ENCODE assay signal across 12 cellular contexts in the genomic region with DNA sequence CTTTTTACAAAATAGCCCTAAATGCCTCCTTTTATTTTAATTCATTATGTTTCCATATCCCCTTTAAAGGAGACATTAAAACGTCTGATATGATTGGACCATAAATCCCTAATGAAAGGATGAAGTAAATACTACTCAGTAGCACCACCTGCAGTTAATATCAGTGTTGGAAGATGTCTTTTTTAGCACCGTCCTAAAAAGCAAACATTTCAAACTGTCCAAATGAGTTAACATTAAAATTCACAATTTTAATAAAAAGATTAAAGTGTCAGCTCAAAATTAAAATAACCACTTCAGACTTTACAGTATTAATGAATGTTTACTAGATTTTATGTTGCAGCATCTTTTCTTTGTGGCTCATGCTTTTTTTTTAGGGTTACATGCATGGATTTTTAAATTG. TPM values are rescaled to one million over a fixed set of nuclear protein-coding genes. Genes with fewer than 3 reads are reported as not detected.
DNase-seq lines count a peak whose midpoint lies in the region; TF ChIP-seq lines count a peak whose summit lies in the region.
"Had no signal": no experiment of that assay in that cellular context is flagged by ENCODE, and none has a peak within 500 bp of the region (broad histone marks: within the 10 kb centered on the region; RNA-seq: fewer than 3 reads in every experiment).

No MANE protein-coding gene starts in this region.

- H3K4me1 ChIP-seq in H9 (ENCODE audit: insufficient read depth, low read length) (no peaks in the 10 kb centered on the region), liver (ENCODE audit: control insufficient read depth in 4 of 4, insufficient read depth in 4 of 4, low read length in 3 of 4) (peaks cover 0 to 9% (median 2%) of the 10 kb centered on the region in 4 donors)

- H2BK12ac ChIP-seq in H9 (ENCODE audit: insufficient read length, low read depth, low read length), result no peak overlapping the region

- no peak overlapping the region for H3K18ac ChIP-seq in H9 (ENCODE audit: insufficient read length, low read depth, low read length)

- H2AFZ ChIP-seq in H9 (ENCODE audit: low read length), result no peak overlapping the region

- POLR2A ChIA-PET in BJ (lab: Charles Lee), result no interaction called here

- WGBS in H9 (ENCODE audit: extremely low coverage, insufficient read length, low lambda C conversion rate), result no CpG with 5 or more reads among the region's 2 CpGs
- 18% methylated on average over 2 of the region's 2 CpGs for WGBS in liver

- no peak overlapping the region for H2BK5ac ChIP-seq in H9 (ENCODE audit: insufficient read length, low read length)

- no peak overlapping the region for H2BK20ac ChIP-seq in H9 (ENCODE audit: low read depth, low read length, poor library complexity, severe bottlenecking)

- no peaks in the 10 kb centered on the region for H3K27me3 ChIP-seq in BJ (ENCODE audit: control insufficient read depth, insufficient read depth, low read length)
- H3K27me3 ChIP-seq in H9 (ENCODE audit: insufficient read depth, low read length), result no peaks in the 10 kb centered on the region
- no peaks in the 10 kb centered on the region for H3K27me3 ChIP-seq in liver (ENCODE audit: control insufficient read depth in 4 of 4, insufficient read depth in 4 of 4, low read length in 3 of 4)
- H3K27me3 ChIP-seq: adrenal gland had no signal

- no peak overlapping the region for H2BK120ac ChIP-seq in H9 (ENCODE audit: low read depth, low read length, poor library complexity, severe bottlenecking)

- no peaks in the 10 kb centered on the region for H3K23me2 ChIP-seq in H9 (ENCODE audit: insufficient read length, low read depth, low read length, poor library complexity, severe bottlenecking)

- no peak overlapping the region for H3K27ac Mint-ChIP-seq in H9

- H3K4me3 Mint-ChIP-seq in H9, result no peak overlapping the region

- DNase-seq in BJ (ENCODE audit: low read depth) (no peak), H9 (no peak), HCEC 1CT (no peak), hypothalamus (lab: John Stamatoyannopoulos, UW) (no peak), NCI-H526 (lab: John Stamatoyannopoulos, UW) (no peak), mesenteric fat pad (ENCODE audit: low spot score) (no peak)
- DNase-seq: adrenal gland; effector CD4-positive, alpha-beta T cell; KBM-7; T1000 had no signal

- H3K14ac ChIP-seq in H9 (ENCODE audit: insufficient read depth, low read length), result no peak overlapping the region

- H3K27me3 Mint-ChIP-seq in H9 (ENCODE audit: low read depth), result no peaks in the 10 kb centered on the region

- H3K9me3 Mint-ChIP-seq in H9, result no peaks in the 10 kb centered on the region; a peak in 1 of 5 replicates

- H3K4ac ChIP-seq in H9 (ENCODE audit: low read depth, low read length), result no peak overlapping the region

- no peaks in the 10 kb centered on the region for H4K20me1 ChIP-seq in H9 (ENCODE audit: control insufficient read depth, insufficient read depth, insufficient read length)

- no peak overlapping the region for H3K23ac ChIP-seq in H9 (ENCODE audit: insufficient read length, low read depth, low read length)

- H3K4me2 ChIP-seq in H9 (ENCODE audit: insufficient read depth, insufficient read length, low read length), result no peak overlapping the region

- H3K36me3 ChIP-seq in BJ (ENCODE audit: control insufficient read depth, insufficient read depth, low read length) (peaks cover 17% of the 10 kb centered on the region), liver (ENCODE audit: control insufficient read depth in 4 of 4, insufficient read depth in 3 of 4, low read depth in 1 of 4, low read length in 3 of 4) (peaks cover 5 to 61% (median 37%) of the 10 kb centered on the region in 4 donors)

- H2AK5ac ChIP-seq in H9 (ENCODE audit: insufficient read length, low read length), result no peak overlapping the region

- H3K79me1 ChIP-seq in H9 (ENCODE audit: insufficient read depth, low read depth, low read length, poor library complexity, severe bottlenecking), result no peaks in the 10 kb centered on the region

- no peak overlapping the region for H3T11ph ChIP-seq in H9 (ENCODE audit: low read length)

- H2BK15ac ChIP-seq in H9 (ENCODE audit: low read depth, low read length), result no peak overlapping the region

- H3K4me1 Mint-ChIP-seq in H9, result no peaks in the 10 kb centered on the region

- H3K36me3 Mint-ChIP-seq in H9 (ENCODE audit: insufficient read depth in 1 of 3, low read depth in 3 of 3), result peaks cover 48 to 87% (median 74%) of the 10 kb centered on the region in 3 experiments; a peak in 6 of 7 replicates

- H3K9ac ChIP-seq in H9 (ENCODE audit: extremely low read depth, insufficient read length, low read length), result no peak overlapping the region
- no peak overlapping the region for H3K9ac ChIP-seq in liver (ENCODE audit: low read depth in 1 of 2, low read length in 2 of 2)

- H4K8ac ChIP-seq in H9 (replicated peaks; ENCODE audit: insufficient read length, low read depth, low read length), result no peak overlapping the region

- H4K91ac ChIP-seq in H9 (ENCODE audit: insufficient read length, low read depth, low read length), result no peak overlapping the region

- H3K9me3 ChIP-seq in H9 (ENCODE audit: control insufficient read depth, low read depth, low read length) (no peaks in the 10 kb centered on the region), liver (ENCODE audit: control insufficient read depth in 4 of 4, low read length in 3 of 4) (no peaks in the 10 kb centered on the region)
- H3K9me3 ChIP-seq: adrenal gland had no signal

- no peak overlapping the region for H3K4me3 ChIP-seq in BJ (ENCODE audit: low read depth, low read length)
- no peak overlapping the region for H3K4me3 ChIP-seq in liver (ENCODE audit: low read depth in 1 of 3, low read length in 3 of 3)
- H3K4me3 ChIP-seq: adrenal gland had no signal

- peak; percentile 46 to 63 for TF ChIP-seq RAD21 in liver (IDR thresholded peaks at IDR 0.05)

- no peak overlapping the region for H4K5ac ChIP-seq in H9 (ENCODE audit: insufficient read length, low read depth, low read length)

- CTCF ChIA-PET in BJ (lab: Yijun Ruan, JAX), result interaction anchor here (0.5 to 3.8 kb wide), 8 partner anchors 8 to 69 kb away, joined by 3 to 18 read pairs (median 4); no protein-coding TSS in a partner anchor

- H3K27ac ChIP-seq in H9 (ENCODE audit: insufficient read length, low read depth, low read length) (no peak overlapping the region), VCaP (peak overlapping the region; percentile 12; the same call in 1 of the 2 replicates), liver (ENCODE audit: low read depth in 1 of 2, low read length in 2 of 2) (no peak overlapping the region)
- H3K27ac ChIP-seq: adrenal gland had no signal

- TF ChIP-seq CTCF in BJ (IDR thresholded peaks at IDR 0.05; ENCODE audit: insufficient read depth, low read depth, low read length) (0 out of 2 replicates have a peak, but pooled peaks have one; percentile 15), H9 (conservative IDR thresholded peaks at IDR 0.05) (peak; percentile 38; the same call in 1 of the 3 replicates), VCaP (conservative IDR thresholded peaks at IDR 0.05) (peak; percentile 73), liver (IDR thresholded peaks at IDR 0.05; ENCODE audit: low read depth, low read length, missing input control) (peak; percentile 21)

- H3K79me2 ChIP-seq in H9 (ENCODE audit: insufficient read depth, low read length), result no peaks in the 10 kb centered on the region

- H3K56ac ChIP-seq in H9 (ENCODE audit: insufficient read length, low read depth, low read length), result no peak overlapping the region

TF ChIP-seq in liver, 16 proteins besides CTCF, POLR2A, EP300 and RAD21:
- TF ChIP-seq NR2F2 (IDR thresholded peaks at IDR 0.05) (no peak), GABPA (IDR thresholded peaks at IDR 0.05 in 1 of 2, conservative IDR thresholded peaks at IDR 0.05 in 1 of 2) (no peak), TAF1 (conservative IDR thresholded peaks at IDR 0.05) (no peak), FOXA2 (IDR thresholded peaks at IDR 0.05) (no peak), SP1 (IDR thresholded peaks at IDR 0.05) (no peak), FOXA1 (IDR thresholded peaks at IDR 0.05) (no peak), HNF4G (IDR thresholded peaks at IDR 0.05) (no peak), YY1 (IDR thresholded peaks at IDR 0.05) (no peak)
- TF ChIP-seq, protein P1, sequence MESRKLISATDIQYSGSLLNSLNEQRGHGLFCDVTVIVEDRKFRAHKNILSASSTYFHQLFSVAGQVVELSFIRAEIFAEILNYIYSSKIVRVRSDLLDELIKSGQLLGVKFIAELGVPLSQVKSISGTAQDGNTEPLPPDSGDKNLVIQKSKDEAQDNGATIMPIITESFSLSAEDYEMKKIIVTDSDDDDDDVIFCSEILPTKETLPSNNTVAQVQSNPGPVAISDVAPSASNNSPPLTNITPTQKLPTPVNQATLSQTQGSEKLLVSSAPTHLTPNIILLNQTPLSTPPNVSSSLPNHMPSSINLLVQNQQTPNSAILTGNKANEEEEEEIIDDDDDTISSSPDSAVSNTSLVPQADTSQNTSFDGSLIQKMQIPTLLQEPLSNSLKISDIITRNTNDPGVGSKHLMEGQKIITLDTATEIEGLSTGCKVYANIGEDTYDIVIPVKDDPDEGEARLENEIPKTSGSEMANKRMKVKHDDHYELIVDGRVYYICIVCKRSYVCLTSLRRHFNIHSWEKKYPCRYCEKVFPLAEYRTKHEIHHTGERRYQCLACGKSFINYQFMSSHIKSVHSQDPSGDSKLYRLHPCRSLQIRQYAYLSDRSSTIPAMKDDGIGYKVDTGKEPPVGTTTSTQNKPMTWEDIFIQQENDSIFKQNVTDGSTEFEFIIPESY (IDR thresholded peaks at IDR 0.05), result no peak

RNA-seq across cellular contexts. Expression of a gene that starts 12.3 kb away (rescaled TPM):
- 6.7 and 11.5 TPM in 2 replicates for polyA plus RNA-seq in BJ (2011; rRNA removed)
- 6.9 and 9.4 TPM in 2 replicates for polyA minus RNA-seq in BJ (2011; rRNA and poly(A)+ RNA removed)
- total RNA-seq in H9 (2021), result 29.2 and 31.1 TPM in 2 replicates
- total RNA-seq in liver, result 10 to 100 TPM; 11.1 to 14.1 TPM
- polyA plus RNA-seq in liver, result 1 to 10 TPM; 2.9 to 3.0 TPM
- total RNA-seq in mesenteric fat pad, result 15.8 TPM

RNA-seq across cellular contexts. Expression of a gene that starts 47.9 kb away (rescaled TPM):
- 17.9 and 31.9 TPM in 2 replicates for polyA plus RNA-seq in BJ (2011; rRNA removed)
- polyA minus RNA-seq in BJ (2011; rRNA and poly(A)+ RNA removed), result 28.5 and 36.8 TPM in 2 replicates
- total RNA-seq in H9 (2021), result 54.5 and 55.5 TPM in 2 replicates
- total RNA-seq in liver, result 10 to 100 TPM; 11.5 to 13.0 TPM
- 1 to 10 TPM; 2.7 to 3.3 TPM for polyA plus RNA-seq in liver
- 25.3 TPM for total RNA-seq in mesenteric fat pad

Comparison
In these comparisons a context has a peak if more than half of its experiments do, and no peak if none do; other contexts are left out.
1. CTCF ChIP-seq: peak in every context shown above with its lines; median percentile 73 in VCaP; 38 in H9; 21 in liver; 15 in BJ.